Comparison of ENCODE assay signal across 14 cellular contexts in the genomic region with DNA sequence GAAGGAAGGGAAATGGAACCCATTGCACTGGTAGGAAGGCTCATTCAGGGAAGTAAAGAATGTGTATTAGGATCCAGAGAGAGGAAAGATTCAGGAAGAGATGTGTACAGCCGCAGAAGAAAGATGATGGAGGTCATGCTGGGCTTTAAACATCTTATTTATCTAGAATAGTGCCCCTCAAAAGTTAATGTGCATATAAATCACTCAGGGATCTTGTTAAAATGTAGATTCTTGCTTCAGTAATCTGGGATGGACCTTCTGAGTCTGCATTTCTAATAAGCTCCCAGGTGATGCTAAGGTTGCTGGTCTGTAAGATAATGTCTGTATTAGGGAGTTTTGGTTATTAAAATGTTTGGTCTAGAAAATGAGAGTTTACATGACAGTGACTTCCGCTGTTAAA. TPM values are rescaled to one million over a fixed set of nuclear protein-coding genes. Genes with fewer than 3 reads are reported as not detected.
DNase-seq lines count a peak whose midpoint lies in the region; ATAC-seq and TF ChIP-seq lines count a peak whose summit lies in the region.
"Had no signal": no experiment of that assay in that cellular context is flagged by ENCODE, and none has a peak within 500 bp of the region (broad histone marks: within the 10 kb centered on the region; RNA-seq: fewer than 3 reads in every experiment).

No MANE protein-coding gene starts in this region.

- H3K27ac ChIP-seq in GM23338 (ENCODE audit: low read depth): no peak overlapping the region; the same call in 1 of the 2 replicates
- peak overlapping the region; percentile 40 for H3K27ac ChIP-seq in HUES48 (ENCODE audit: low read depth, low read length)
- peak overlapping the region; percentile 25 for H3K27ac ChIP-seq in colonic mucosa
- peak overlapping the region; percentile 87 for H3K27ac ChIP-seq in neural progenitor cell
- H3K27ac ChIP-seq in stomach: no peak overlapping the region
- H3K27ac ChIP-seq: 22Rv1 had no signal

- H3K9me3 ChIP-seq in HUES48 (ENCODE audit: control insufficient read depth, insufficient read depth, low read length) (no peaks in the 10 kb centered on the region), colonic mucosa (no peaks in the 10 kb centered on the region), neural progenitor cell (ENCODE audit: low read depth) (no peaks in the 10 kb centered on the region), stomach (no peaks in the 10 kb centered on the region)
- H3K9me3 ChIP-seq: Caco-2 had no signal

- WGBS in stomach, 5 donors: 87 to 98% (median 91%) methylated on average over 2 of the region's 2 CpGs

- peaks cover 3% of the 10 kb centered on the region; the same call in 2 of the 3 replicates for H3K36me3 Mint-ChIP-seq in GM23338 (ENCODE audit: low read depth)
- H3K36me3 Mint-ChIP-seq in neural progenitor cell: peaks cover 27% of the 10 kb centered on the region
- H3K36me3 Mint-ChIP-seq: CD14-positive monocyte; CD8-positive, alpha-beta T cell; IgD-negative memory B cell had no signal

- intact Hi-C loops in colonic mucosa (cut with DNase I) (no loop called here), stomach (cut with DNase I; ENCODE audit: low total_unique reads) (no loop called here)

- TF ChIP-seq EP300 in stomach (IDR thresholded peaks at IDR 0.05): no peak

- H3K27me3 Mint-ChIP-seq in GM23338 (ENCODE audit: insufficient read depth, low read depth, poor library complexity): no peaks in the 10 kb centered on the region
- H3K27me3 Mint-ChIP-seq in neural progenitor cell (ENCODE audit: insufficient read depth, low read depth): peaks cover 2% of the 10 kb centered on the region
- H3K27me3 Mint-ChIP-seq: IgD-negative memory B cell had no signal

- no peaks in the 10 kb centered on the region for H3K9me3 Mint-ChIP-seq in GM23338
- H3K9me3 Mint-ChIP-seq in neural progenitor cell: peaks cover 2% of the 10 kb centered on the region

- H3K27me3 ChIP-seq in GM23338 (ENCODE audit: insufficient read depth) (no peaks in the 10 kb centered on the region), HUES48 (ENCODE audit: control insufficient read depth, insufficient read depth, low read length) (no peaks in the 10 kb centered on the region), colonic mucosa (no peaks in the 10 kb centered on the region), neural progenitor cell (no peaks in the 10 kb centered on the region), stomach (no peaks in the 10 kb centered on the region)

- H3K79me2 ChIP-seq in GM23338 (replicated peaks; ENCODE audit: insufficient read depth): peaks cover 79% of the 10 kb centered on the region
- peaks cover 100% of the 10 kb centered on the region for H3K79me2 ChIP-seq in neural progenitor cell (ENCODE audit: low read depth)

- peak overlapping the region; percentile 8 for H3K27ac Mint-ChIP-seq in GM23338
- H3K27ac Mint-ChIP-seq in neural progenitor cell: no peak overlapping the region
- H3K27ac Mint-ChIP-seq: CD14-positive monocyte; CD8-positive, alpha-beta T cell; IgD-negative memory B cell had no signal

- H3K4me1 ChIP-seq in GM23338 (ENCODE audit: insufficient read depth): peaks cover 46% of the 10 kb centered on the region
- H3K4me1 ChIP-seq in HUES48 (ENCODE audit: control insufficient read depth, insufficient read depth, low read length): peaks cover 53% of the 10 kb centered on the region
- no peaks in the 10 kb centered on the region for H3K4me1 ChIP-seq in colonic mucosa
- H3K4me1 ChIP-seq in neural progenitor cell: peaks cover 57% of the 10 kb centered on the region
- H3K4me1 ChIP-seq in stomach: peaks cover 0 to 20% (median 5%) of the 10 kb centered on the region in 4 donors
- H3K4me1 ChIP-seq: Caco-2 had no signal

- H3K4me1 Mint-ChIP-seq in GM23338: peaks cover 45% of the 10 kb centered on the region
- peaks cover 39% of the 10 kb centered on the region for H3K4me1 Mint-ChIP-seq in neural progenitor cell
- H3K4me1 Mint-ChIP-seq: CD14-positive monocyte, IgD-negative memory B cell had no signal

- H2AFZ ChIP-seq in GM23338 (no peak overlapping the region), neural progenitor cell (replicated peaks) (no peak overlapping the region)

- H3K9me2 ChIP-seq in GM23338 (ENCODE audit: insufficient read depth): no peaks in the 10 kb centered on the region

- H3K36me3 ChIP-seq in GM23338 (ENCODE audit: insufficient read depth) (no peaks in the 10 kb centered on the region), HUES48 (ENCODE audit: control insufficient read depth, insufficient read depth, low read length) (no peaks in the 10 kb centered on the region; the same call in 1 of the 2 replicates), colonic mucosa (no peaks in the 10 kb centered on the region), neural progenitor cell (peaks cover 21% of the 10 kb centered on the region), stomach (no peaks in the 10 kb centered on the region)

- H4K20me1 ChIP-seq in GM23338 (replicated peaks; ENCODE audit: insufficient read depth) (no peaks in the 10 kb centered on the region), neural progenitor cell (ENCODE audit: low read depth) (peaks cover 79% of the 10 kb centered on the region)

- H3K9ac ChIP-seq in HUES48 (ENCODE audit: low read depth, low read length) (no peak overlapping the region), colonic mucosa (ENCODE audit: low read depth in 2 of 2, low read length in 2 of 2) (no peak overlapping the region), neural progenitor cell (no peak overlapping the region)

- peak overlapping the region; percentile 17; the same call in 1 of the 2 replicates for H3K4me2 ChIP-seq in GM23338
- H3K4me2 ChIP-seq in neural progenitor cell: peak overlapping the region; percentile 17

- no peak for TF ChIP-seq CTCF in GM23338 (conservative IDR thresholded peaks at IDR 0.05; ENCODE audit: low read depth in 2 of 2)
- TF ChIP-seq CTCF in colonic mucosa (IDR thresholded peaks at IDR 0.05): no peak
- no peak for TF ChIP-seq CTCF in neural progenitor cell (IDR thresholded peaks at IDR 0.05)
- no peak for TF ChIP-seq CTCF in stomach (IDR thresholded peaks at IDR 0.05)

- H3F3A ChIP-seq in GM23338 (replicated peaks; ENCODE audit: low read depth): no peaks in the 10 kb centered on the region
- H3F3A ChIP-seq in neural progenitor cell (ENCODE audit: low read depth): peaks cover 68% of the 10 kb centered on the region

- H3K4me3 ChIP-seq in GM23338 (no peak overlapping the region), HUES48 (ENCODE audit: low read depth, low read length) (no peak overlapping the region), colonic mucosa (no peak overlapping the region), neural progenitor cell (no peak overlapping the region), stomach (no peak overlapping the region)

- DNase-seq in GM23338 (ENCODE audit: low spot score) (no peak), colonic mucosa (no peak), neural progenitor cell (ENCODE audit: low spot score) (no peak), NCI-H1694 (lab: John Stamatoyannopoulos, UW) (no peak), SW 1271 (lab: John Stamatoyannopoulos, UW) (no peak), stomach (no peak)
- DNase-seq: Caco-2; CD8-positive, alpha-beta T cell; GF-D8; KG1 had no signal

- no peak for ATAC-seq in GM23338
- ATAC-seq: CD8-positive, alpha-beta T cell had no signal

- TF ChIP-seq POLR2A in stomach (IDR thresholded peaks at IDR 0.05): no peak

- H3K4me3 Mint-ChIP-seq in GM23338 (no peak overlapping the region), neural progenitor cell (no peak overlapping the region)
- H3K4me3 Mint-ChIP-seq: CD14-positive monocyte; CD8-positive, alpha-beta T cell; IgD-negative memory B cell had no signal

TF ChIP-seq in GM23338, 12 proteins besides CTCF, POLR2A, EP300 and RAD21:
- TF ChIP-seq CREB1 (CRISPR knock-in tag; IDR thresholded peaks at IDR 0.05; ENCODE audit: low read depth): no peak
- TF ChIP-seq EZH2 (IDR thresholded peaks at IDR 0.05; ENCODE audit: low read depth, unreplicated experiment): no peak
- TF ChIP-seq JUNB (IDR thresholded peaks at IDR 0.05; ENCODE audit: unreplicated experiment): no peak
- no peak for TF ChIP-seq ZNF331 (CRISPR knock-in tag; IDR thresholded peaks at IDR 0.05; ENCODE audit: low read depth)
- TF ChIP-seq STAT1 (IDR thresholded peaks at IDR 0.05; ENCODE audit: unreplicated experiment): no peak
- TF ChIP-seq, protein P1, sequence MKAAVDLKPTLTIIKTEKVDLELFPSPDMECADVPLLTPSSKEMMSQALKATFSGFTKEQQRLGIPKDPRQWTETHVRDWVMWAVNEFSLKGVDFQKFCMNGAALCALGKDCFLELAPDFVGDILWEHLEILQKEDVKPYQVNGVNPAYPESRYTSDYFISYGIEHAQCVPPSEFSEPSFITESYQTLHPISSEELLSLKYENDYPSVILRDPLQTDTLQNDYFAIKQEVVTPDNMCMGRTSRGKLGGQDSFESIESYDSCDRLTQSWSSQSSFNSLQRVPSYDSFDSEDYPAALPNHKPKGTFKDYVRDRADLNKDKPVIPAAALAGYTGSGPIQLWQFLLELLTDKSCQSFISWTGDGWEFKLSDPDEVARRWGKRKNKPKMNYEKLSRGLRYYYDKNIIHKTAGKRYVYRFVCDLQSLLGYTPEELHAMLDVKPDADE (IDR thresholded peaks at IDR 0.05): no peak
- TF ChIP-seq POLR2AphosphoS5 (IDR thresholded peaks at IDR 0.05; ENCODE audit: low read depth): no peak
- TF ChIP-seq NANOG (IDR thresholded peaks at IDR 0.05; ENCODE audit: borderline replicate concordance): no peak
- no peak for TF ChIP-seq EZH2phosphoT487 (IDR thresholded peaks at IDR 0.05; ENCODE audit: unreplicated experiment)
TF ChIP-seq in GM23338: peak in this region for 0.

RNA-seq across cellular contexts. Expression of a gene that starts 46.3 kb away (rescaled TPM):
- total RNA-seq in GM23338 (2014; rRNA removed; shearing (Covaris generic)): 90.3 and 104 TPM in 2 replicates
- polyA plus RNA-seq in GM23338 (2016; fragmentation: Nextera tagmentation; extraction: Ambion mirVana) (32.9 and 38.2 TPM in 2 replicates), stomach (10 to 100 TPM; 13.0 to 19.4 (median 15.7) TPM)
- total RNA-seq in colonic mucosa (10 to 100 TPM in 1 of 2 donors, 1 to 10 TPM in 1; 7.4 to 10.5 TPM), neural progenitor cell (ENCODE audit: low replicate concordance) (201 and 270 TPM in 2 replicates), stomach (100 to 1,000 TPM in 2 of 5 donors, 10 to 100 TPM in 3; 13.6 to 173 (median 78.5) TPM)
- total RNA-seq: CD8-positive, alpha-beta T cell had no signal
- polyA plus RNA-seq: CD14-positive monocyte, IgD-negative memory B cell had no signal

Comparison
In these comparisons a context has a peak if more than half of its experiments do, and no peak if none do; other contexts are left out.
1. H3K27ac ChIP-seq: peak in HUES48 (single experiment), colonic mucosa (single experiment) and neural progenitor cell (single experiment); none in GM23338 (single experiment) and stomach (0 of 5).